In genomic region chr5:134003957-134004625, GRCh38 we compare ENCODE assay signal across 8 cellular contexts. TPM values are rescaled to one million over a fixed set of nuclear protein-coding genes. Genes with fewer than 3 reads are reported as not detected.
A peak's percentile ranks its signal among the peaks of the same experiment; 100 is the strongest.
DNase-seq lines count a peak whose midpoint lies in the region; ATAC-seq and TF ChIP-seq lines count a peak whose summit lies in the region.

No MANE protein-coding gene starts in this region.

- peaks cover 64 to 71% (median 65%) of the 10 kb centered on the region in 10 experiments for H3K4me1 ChIP-seq in BLaER1 treated with 17β-estradiol and CSF1 and Interleukin-3, amounts not matched to agents 10 nM and 100 nM

- DNase-seq in GM19240 (ENCODE audit: insufficient read length, low spot score) (peak; percentile 43), cerebellum (ENCODE audit: low spot score) (peak; percentile 64), left kidney (ENCODE audit: low read depth, low spot score) (peak; percentile 81), HT-29 (ENCODE audit: low spot score) (no peak)
- peak; percentile 36 to 41 for DNase-seq in stimulated activated CD4-positive, alpha-beta T cell treated with anti-CD3 and anti-CD28 coated beads, Interleukin-2, amount 100 ng/mL, for 48 hours

- H3K36me3 ChIP-seq in BLaER1 treated with 17β-estradiol and CSF1 and Interleukin-3, amounts not matched to agents 10 nM and 100 nM = peaks cover 26 to 40% (median 29%) of the 10 kb centered on the region in 11 experiments; a peak in 21 of 22 replicates

- H3K27me3 ChIP-seq in BLaER1 treated with 17β-estradiol and CSF1 and Interleukin-3, amounts not matched to agents 10 nM and 100 nM = no peaks in the 10 kb centered on the region

- TF ChIP-seq CTCF in VCaP (conservative IDR thresholded peaks at IDR 0.05) = no peak

- H4K20me1 ChIP-seq in BLaER1 treated with 17β-estradiol and CSF1 and Interleukin-3, amounts not matched to agents 10 nM and 100 nM = peaks cover 43 to 51% (median 44%) of the 10 kb centered on the region in 11 experiments

- H3K9ac ChIP-seq in BLaER1 treated with 17β-estradiol and CSF1 and Interleukin-3, amounts not matched to agents 10 nM and 100 nM = peak overlapping the region; percentile 94 to 100 (median 99)

- peak overlapping the region; percentile 78 to 97 (median 88) for H3K4me3 ChIP-seq in BLaER1 treated with 17β-estradiol and CSF1 and Interleukin-3, amounts not matched to agents 10 nM and 100 nM

- no peaks in the 10 kb centered on the region for H3K9me3 ChIP-seq in BLaER1 treated with 17β-estradiol and CSF1 and Interleukin-3, amounts not matched to agents 10 nM and 100 nM (replicated peaks in 1 of 11)

- peak overlapping the region; percentile 91 to 100 (median 99) for H3K27ac ChIP-seq in BLaER1 treated with 17β-estradiol and CSF1 and Interleukin-3, amounts not matched to agents 10 nM and 100 nM
- peak overlapping the region; percentile 97 for H3K27ac ChIP-seq in VCaP

- ATAC-seq in HG03378 (IDR thresholded peaks at IDR 0.05; ENCODE audit: unreplicated experiment) = peak; percentile 14

- H3K4me2 ChIP-seq in BLaER1 treated with 17β-estradiol and CSF1 and Interleukin-3, amounts not matched to agents 10 nM and 100 nM = peak overlapping the region; percentile 97 to 100 (median 99)

RNA-seq across cellular contexts. Expression of gene VDAC1, which starts 0.7 kb away (rescaled TPM):
- 123 TPM for total RNA-seq in cerebellum
- total RNA-seq in HT-29 (2014; rRNA removed; shearing (Covaris generic)) = 116 and 129 TPM in 2 replicates

RNA-seq across cellular contexts. Expression of gene C5orf15, which starts 35.7 kb away (rescaled TPM):
- 35.7 TPM for total RNA-seq in cerebellum
- total RNA-seq in HT-29 (2014; rRNA removed; shearing (Covaris generic)) = 25.0 and 32.2 TPM in 2 replicates
